Comparison of ENCODE assay signal across 8 cellular contexts in the genomic region with DNA sequence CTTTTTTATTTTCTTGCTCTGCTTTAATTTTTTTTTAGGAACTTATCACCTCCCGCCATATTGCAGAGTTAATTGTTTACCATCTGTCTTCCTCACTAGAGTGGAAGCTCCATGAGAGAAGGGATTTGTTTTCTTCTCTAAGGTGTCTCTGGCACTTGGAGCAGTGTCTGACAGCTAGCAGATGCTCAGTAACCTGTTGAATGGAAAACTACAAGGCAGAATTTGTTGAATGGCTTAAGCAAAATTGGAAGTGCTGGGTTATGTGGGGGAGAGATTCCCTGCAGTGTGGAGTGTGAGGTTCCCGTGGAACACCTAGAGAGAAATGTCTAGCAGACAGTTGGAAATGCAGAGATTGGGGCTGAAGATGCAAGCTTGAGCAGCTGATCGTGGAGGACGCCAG.
"Had no signal": no experiment of that assay in that cellular context is flagged by ENCODE, and none has a peak within 500 bp of the region (broad histone marks: within the 10 kb centered on the region; RNA-seq: fewer than 3 reads in every experiment).

No MANE protein-coding gene starts in this region.

- H3K4me3 Mint-ChIP-seq: H9 had no signal

- H3K27ac Mint-ChIP-seq: H9 had no signal

- H3K4me1 Mint-ChIP-seq: H9 had no signal

- DNase-seq: GM23248, GOT3, H9, HCEC 1CT, IMR-90 had no signal

- H3K4me3 ChIP-seq: GM23248, K562 had no signal

- FAIRE-seq: H54, HTR-8/SVneo, K562 had no signal

- H3K27ac ChIP-seq: GM23248 had no signal
